24 cellular contexts compared by ENCODE assay signal in genomic region chr16:19876501-19877059, GRCh38. TPM values are rescaled to one million over a fixed set of nuclear protein-coding genes. Genes with fewer than 3 reads are reported as not detected.
DNase-seq lines count a peak whose midpoint lies in the region; ATAC-seq, FAIRE-seq and TF ChIP-seq lines count a peak whose summit lies in the region.
"Had no signal": no experiment of that assay in that cellular context is flagged by ENCODE, and none has a peak within 500 bp of the region (broad histone marks: within the 10 kb centered on the region; RNA-seq: fewer than 3 reads in every experiment).

No MANE protein-coding gene starts in this region.

- peaks cover 78% of the 10 kb centered on the region for H3K36me3 Mint-ChIP-seq in GM23338 (ENCODE audit: low read depth)
- H3K36me3 Mint-ChIP-seq: activated CD4-positive, alpha-beta memory T cell treated with anti-CD3 and anti-CD28 coated beads for 36 hours; CD14-positive monocyte had no signal

- H3K4me3 ChIP-seq in GM23338: no peak overlapping the region
- no peak overlapping the region for H3K4me3 ChIP-seq in K562
- H3K4me3 ChIP-seq in heart left ventricle: no peak overlapping the region
- H3K4me3 ChIP-seq in psoas muscle: no peak overlapping the region
- no peak overlapping the region for H3K4me3 ChIP-seq in tibial artery
- H3K4me3 ChIP-seq: GM23248, suprapubic skin had no signal

- peaks cover 9% of the 10 kb centered on the region for H3F3A ChIP-seq in GM23338 (replicated peaks; ENCODE audit: low read depth)

- H3K4me3 Mint-ChIP-seq in GM23338: no peak overlapping the region; the same call in 2 of the 3 replicates
- H3K4me3 Mint-ChIP-seq: activated B cell treated with CpG ODN at 0.5 μM for 24 hours; activated CD4-positive, alpha-beta memory T cell treated with anti-CD3 and anti-CD28 coated beads for 36 hours; CD14-positive monocyte; central memory CD8-positive, alpha-beta T cell; effector memory CD8-positive, alpha-beta T cell had no signal

- no peaks in the 10 kb centered on the region for H3K9me1 ChIP-seq in K562 (ENCODE audit: control insufficient read depth, insufficient read depth, low read length)

- TF ChIP-seq EP300 in K562 (IDR thresholded peaks at IDR 0.05; ENCODE audit: low read length): no peak

- H3K9ac ChIP-seq in K562 (ENCODE audit: insufficient read depth in 1 of 2, low read depth in 2 of 2, low read length in 2 of 2): no peak overlapping the region
- H3K9ac ChIP-seq: GM23248 had no signal

- TF ChIP-seq CTCF in GM23338 (conservative IDR thresholded peaks at IDR 0.05; ENCODE audit: low read depth in 2 of 2) (no peak), K562 (IDR thresholded peaks at IDR 0.05 in 2 of 3, conservative IDR thresholded peaks at IDR 0.05 in 1 of 3; ENCODE audit: insufficient read depth in 2 of 3, low read depth in 1 of 3, low read length in 3 of 3) (no peak), heart left ventricle (IDR thresholded peaks at IDR 0.05) (no peak), psoas muscle (IDR thresholded peaks at IDR 0.05) (no peak), tibial artery (IDR thresholded peaks at IDR 0.05) (no peak)

- H3K9me3 ChIP-seq in K562 (replicated peaks; ENCODE audit: control insufficient read depth, insufficient read depth, low read depth, low read length) (no peaks in the 10 kb centered on the region), heart left ventricle (no peaks in the 10 kb centered on the region), psoas muscle (no peaks in the 10 kb centered on the region), tibial artery (no peaks in the 10 kb centered on the region)
- H3K9me3 ChIP-seq: suprapubic skin had no signal

- in situ Hi-C loops in K562 (cut with MboI): loop anchor here (25.0 kb wide), 1 partner anchor 489 kb away; no protein-coding TSS in a partner anchor

- H3K4me1 ChIP-seq in GM23338 (ENCODE audit: insufficient read depth) (peaks cover 56% of the 10 kb centered on the region), K562 (replicated peaks in 1 of 2; ENCODE audit: control insufficient read depth in 2 of 2, insufficient read depth in 2 of 2, low read length in 2 of 2) (peaks cover 0 to 5% of the 10 kb centered on the region in 2 experiments; a peak in 3 of 5 replicates), heart left ventricle (peaks cover 6 to 87% (median 63%) of the 10 kb centered on the region in 12 donors), psoas muscle (peaks cover 40% of the 10 kb centered on the region), tibial artery (peaks cover 0 to 4% (median 0%) of the 10 kb centered on the region in 4 donors)

- H3K9me2 ChIP-seq in GM23338 (ENCODE audit: insufficient read depth): no peaks in the 10 kb centered on the region

- ATAC-seq in GM23338: no peak
- ATAC-seq in K562: no peak
- peak; percentile 7 to 63 (median 27) for ATAC-seq in heart left ventricle
- peak; percentile 32 to 64 (median 48) for ATAC-seq in psoas muscle
- ATAC-seq: effector memory CD8-positive, alpha-beta T cell; SK-N-SH treated with all-trans-retinoic acid at 6 μM for 48 hours had no signal

- peak overlapping the region; percentile 51 for H3K4me2 ChIP-seq in GM23338
- no peak overlapping the region for H3K4me2 ChIP-seq in K562 (ENCODE audit: insufficient read depth, low read length)

- no TSS peak for BruUV-seq in K562 (replicated peaks; lab: Mats Ljungman, UMichigan)

- peaks cover 13% of the 10 kb centered on the region for H3K27me3 Mint-ChIP-seq in GM23338 (ENCODE audit: insufficient read depth, low read depth, poor library complexity)

- peaks cover 97% of the 10 kb centered on the region for H3K79me2 ChIP-seq in GM23338 (replicated peaks; ENCODE audit: insufficient read depth)
- no peaks in the 10 kb centered on the region for H3K79me2 ChIP-seq in K562 (ENCODE audit: control insufficient read depth, insufficient read depth, low read length)

- no peak for FAIRE-seq in K562 (lab: Jason Lieb, UNC)

- H3K9me3 Mint-ChIP-seq in GM23338: no peaks in the 10 kb centered on the region
- H3K9me3 Mint-ChIP-seq: activated B cell treated with CpG ODN at 0.5 μM for 24 hours; activated CD4-positive, alpha-beta memory T cell treated with anti-CD3 and anti-CD28 coated beads for 36 hours; central memory CD8-positive, alpha-beta T cell; effector memory CD8-positive, alpha-beta T cell had no signal

- POLR2A ChIA-PET in K562 (lab: Yijun Ruan, JAX): interaction anchor here (0.6 to 0.9 kb wide), 2 partner anchors 14 to 185 kb away, joined by 3 read pairs; no protein-coding TSS in a partner anchor

- no peak for TF ChIP-seq POLR2A in K562 (conservative IDR thresholded peaks at IDR 0.05)
- TF ChIP-seq POLR2A in heart left ventricle (IDR thresholded peaks at IDR 0.05): no peak

- intact Hi-C loops in K562 (cut with micrococcal nuclease) (no loop called here), heart left ventricle (cut with DNase I) (loop anchor here in 3 of 10 donors (5.0 to 10.0 kb wide), 3 partner anchors 34 to 212 kb away; no protein-coding TSS in a partner anchor), psoas muscle (cut with DNase I) (loop anchor here (5.0 kb wide), 2 partner anchors 34 to 159 kb away; partner anchors contain the start of genes IQCK (in 1 of the 2) and KNOP1 (in 1 of the 2)), tibial artery (cut with DNase I; ENCODE audit: low total_unique reads) (no loop called here)

- peak overlapping the region; percentile 78; the same call in 1 of the 2 replicates for H3K27ac ChIP-seq in GM23338 (ENCODE audit: low read depth)
- H3K27ac ChIP-seq in K562 (ENCODE audit: extremely low read depth, low read depth, low read length): no peak overlapping the region
- H3K27ac ChIP-seq in heart left ventricle: peak overlapping the region; percentile 35 to 85 (median 77)
- peak overlapping the region; percentile 92 for H3K27ac ChIP-seq in psoas muscle
- no peak overlapping the region for H3K27ac ChIP-seq in tibial artery
- H3K27ac ChIP-seq: GM23248, suprapubic skin had no signal

- H4K20me1 ChIP-seq in GM23338 (replicated peaks; ENCODE audit: insufficient read depth) (peaks cover 34% of the 10 kb centered on the region), K562 (replicated peaks; ENCODE audit: control insufficient read depth, insufficient read depth, low read length) (peaks cover 14% of the 10 kb centered on the region)

- DNase-seq in GM23338 (ENCODE audit: low spot score) (peak; percentile 36), K562 (ENCODE audit: extremely low read depth in 1 of 4, low spot score in 3 of 4) (no peak), heart left ventricle (peak in 4 of 5 donors; percentile 50 to 81 (median 68)), psoas muscle (no peak), islet precursor cell (no peak), OCI-M2 (lab: John Stamatoyannopoulos, UW; ENCODE audit: unreplicated experiment) (no peak), SIG-M5 (lab: John Stamatoyannopoulos, UW) (no peak), tibial artery (no peak)
- DNase-seq: activated B cell treated with CpG ODN at 0.5 μM for 24 hours; activated CD4-positive, alpha-beta memory T cell treated with anti-CD3 and anti-CD28 coated beads for 36 hours; activated naive CD4-positive, alpha-beta T cell; activated T-cell treated with anti-CD3 and anti-CD28 coated beads for 4 hours; effector memory CD8-positive, alpha-beta T cell; GM23248; KG1; mammary epithelial cell; MV-4-11; NCI-H446 treated with DMSO at 0.1 percent for 48 hours; retina; stimulated activated CD4-positive, alpha-beta T cell treated with anti-CD3 and anti-CD28 coated beads, Interleukin-15, amount 100 ng/mL, for 24 hours had no signal

- H2AFZ ChIP-seq in GM23338 (no peak overlapping the region), K562 (ENCODE audit: low read depth, low read length) (0 out of 2 replicates have a peak overlapping the region, but pooled peaks have one; percentile 4)
- H2AFZ ChIP-seq: GM23248 had no signal

- H3K27ac Mint-ChIP-seq in GM23338: peak overlapping the region; percentile 75; the same call in 1 of the 2 replicates
- H3K27ac Mint-ChIP-seq: activated B cell treated with CpG ODN at 0.5 μM for 24 hours; activated CD4-positive, alpha-beta memory T cell treated with anti-CD3 and anti-CD28 coated beads for 36 hours; effector memory CD8-positive, alpha-beta T cell had no signal

- no peak for TF ChIP-seq RAD21 in K562 (CRISPR knock-in tag; conservative IDR thresholded peaks at IDR 0.05 in 1 of 2, IDR thresholded peaks at IDR 0.05 in 1 of 2)

- no peaks in the 10 kb centered on the region; the same call in 1 of the 2 replicates for H3K36me3 ChIP-seq in GM23338 (ENCODE audit: insufficient read depth)
- H3K36me3 ChIP-seq in K562 (ENCODE audit: control insufficient read depth, insufficient read depth, low read length): no peaks in the 10 kb centered on the region
- peaks cover 0 to 40% (median 12%) of the 10 kb centered on the region in 9 donors for H3K36me3 ChIP-seq in heart left ventricle
- H3K36me3 ChIP-seq in psoas muscle (ENCODE audit: insufficient read depth in 1 of 2, low read depth in 1 of 2): peaks cover 0 to 11% of the 10 kb centered on the region in 2 donors
- H3K36me3 ChIP-seq in tibial artery: peaks cover 0 to 10% (median 9%) of the 10 kb centered on the region in 3 donors

- no peaks in the 10 kb centered on the region for H3K27me3 ChIP-seq in GM23338 (ENCODE audit: insufficient read depth)
- H3K27me3 ChIP-seq in K562 (ENCODE audit: control insufficient read depth in 2 of 2, insufficient read depth in 2 of 2, low read length in 2 of 2): peaks cover 8 to 38% of the 10 kb centered on the region in 2 experiments; a peak in 4 of 5 replicates
- no peaks in the 10 kb centered on the region for H3K27me3 ChIP-seq in heart left ventricle
- H3K27me3 ChIP-seq in psoas muscle (ENCODE audit: insufficient read depth in 3 of 3, low read length in 2 of 3): no peaks in the 10 kb centered on the region
- no peaks in the 10 kb centered on the region for H3K27me3 ChIP-seq in tibial artery
- H3K27me3 ChIP-seq: suprapubic skin had no signal

- 39% methylated on average over 10 of the region's 10 CpGs for WGBS in K562 (ENCODE audit: insufficient coverage, low coverage, missing lambda C conversion rate)
- 49 to 68% (median 60%) methylated on average over 9 to 10 of the region's 10 CpGs for WGBS in heart left ventricle, 4 donors
- 38 to 60% (median 46%) methylated on average over 10 of the region's 10 CpGs for WGBS in psoas muscle, 3 donors

- H3K4me1 Mint-ChIP-seq in GM23338: peaks cover 49% of the 10 kb centered on the region
- H3K4me1 Mint-ChIP-seq: activated B cell treated with CpG ODN at 0.5 μM for 24 hours; central memory CD8-positive, alpha-beta T cell had no signal

- CTCF ChIA-PET in K562 (lab: Yijun Ruan, JAX; ENCODE audit: low intra/inter-chr PET ratio): no interaction called here

RNA-seq across cellular contexts. Expression of gene GPRC5B, which starts 8.1 kb away (rescaled TPM):
- total RNA-seq in GM23338 (2014; rRNA removed; shearing (Covaris generic)): 57.4 and 82.5 TPM in 2 replicates
- polyA plus RNA-seq in GM23338 (2016; fragmentation: Nextera tagmentation; extraction: Ambion mirVana) (70.9 and 85.6 TPM in 2 replicates), K562 (2011; rRNA removed) (3.9 and 5.5 TPM in 2 replicates), K562 (2014; fragmentation: Illumina TruSeq; extraction: Trizol) (2.6 and 3.3 TPM in 2 replicates), K562 (2014; fragmentation: Nextera tagmentation; extraction: Ambion mirVana) (1 to 10 TPM; 1.1 to 1.3 TPM), K562 (2014; rRNA removed) (2.1 and 3.3 TPM in 2 replicates), heart left ventricle (10 to 100 TPM; 43.0 to 97.5 TPM), psoas muscle (10 to 100 TPM; 25.3 to 55.7 (median 50.9) TPM)
- total RNA-seq in K562 (2011; cell fraction: chromatin; rRNA removed; ENCODE audit: low replicate concordance): 4.4 and 10.7 TPM in 2 replicates
- total RNA-seq in K562 (2011; cell fraction: nucleolus; rRNA removed): 5.5 and 7.8 TPM in 2 replicates
- total RNA-seq in K562 (2011; cell fraction: nucleoplasm; rRNA removed): 7.6 and 12.2 TPM in 2 replicates
- total RNA-seq in K562 (2014; rRNA removed) (0.68 and 0.94 TPM in 2 replicates), K562 (2014; rRNA removed; fragmentation: Illumina TruSeq; extraction: Trizol) (1.1 and 1.2 TPM in 2 replicates), K562 (2015; rRNA removed; fragmentation: Illumina TruSeq; extraction: Trizol) (0.57 and 0.65 TPM in 2 replicates), K562 (2021) (2.3 and 3.3 TPM in 2 replicates), heart left ventricle (100 to 1,000 TPM in 1 of 9 donors, 10 to 100 TPM in 8; 54.7 to 104 (median 77.9) TPM), psoas muscle (100 to 1,000 TPM in 3 of 4 donors, 10 to 100 TPM in 1; 38.5 to 124 (median 109) TPM)
- polyA plus RNA-seq in K562 (2011; cell fraction: cytosol; rRNA removed): 3.9 and 11.0 TPM in 2 replicates
- polyA plus RNA-seq in K562 (2011; cell fraction: nucleus; rRNA removed): 5.5 and 6.6 TPM in 2 replicates
- polyA plus RNA-seq in K562 (2012): 2.0 and 2.3 TPM in 2 replicates
- 1.8 and 3.3 TPM in 2 replicates for polyA minus RNA-seq in K562 (2011; rRNA and poly(A)+ RNA removed)
- polyA minus RNA-seq in K562 (2011; cell fraction: cytosol; rRNA and poly(A)+ RNA removed): 2.4 and 3.4 TPM in 2 replicates
- 2.3 and 2.7 TPM in 2 replicates for polyA minus RNA-seq in K562 (2011; cell fraction: nucleus; rRNA and poly(A)+ RNA removed)
- total RNA-seq: activated CD4-positive, alpha-beta memory T cell treated with anti-CD3 and anti-CD28 coated beads for 36 hours; GM23248 had no signal

Comparison
In these comparisons a context has a peak if more than half of its experiments do, and no peak if none do; other contexts are left out.
1. ATAC-seq: peak in heart left ventricle (4 of 4) and psoas muscle (4 of 4); none in GM23338 (single experiment) and K562 (single experiment).
2. DNase-seq: peak in GM23338 (single experiment) and heart left ventricle (4 of 5); none in K562 (0 of 4), psoas muscle (0 of 2), islet precursor cell (single experiment), OCI-M2 (single experiment), SIG-M5 (single experiment) and tibial artery (0 of 2).
3. H3K27ac ChIP-seq: peak in GM23338 (single experiment), heart left ventricle (12 of 12) and psoas muscle (single experiment); none in K562 (single experiment) and tibial artery (0 of 2).
4. intact Hi-C loops: an anchor here in psoas muscle (5.0 kb wide); none called in K562 and tibial artery.